ENCODE assay signal across 30 cellular contexts in genomic region chr1:204980870-204981405, GRCh38.
"Had no signal": no experiment of that assay in that cellular context is flagged by ENCODE, and none has a peak within 500 bp of the region (broad histone marks: within the 10 kb centered on the region; RNA-seq: fewer than 3 reads in every experiment).

No MANE protein-coding gene starts in this region.

- FAIRE-seq: kidney, urothelium cell line had no signal

- H3K4me1 Mint-ChIP-seq: brain, immature natural killer cell, mesothelial cell of epicardium had no signal

- H3K9me3 Mint-ChIP-seq: activated T-cell treated with anti-CD3 and anti-CD28 coated beads, Interleukin-2, amount 50 U/mL, for 72 hours; effector memory CD8-positive, alpha-beta T cell; immature natural killer cell; mesothelial cell of epicardium; naive thymus-derived CD8-positive, alpha-beta T cell had no signal

- ATAC-seq: activated CD4-positive, alpha-beta T cell treated with anti-CD3 and anti-CD28 coated beads for 36 hours; activated T-cell treated with anti-CD3 and anti-CD28 coated beads, Interleukin-2, amount 50 U/mL, for 72 hours; effector memory CD8-positive, alpha-beta T cell; left lobe of liver; naive thymus-derived CD8-positive, alpha-beta T cell; stimulated activated naive CD8-positive, alpha-beta T cell treated with anti-CD3 and anti-CD28 coated beads, Interleukin-15, Interleukin-2, amounts not matched to agents 100 U/mL and 50 U/mL, for 24 hours had no signal

- H3K9ac ChIP-seq: neural progenitor cell had no signal

- H3K36me3 Mint-ChIP-seq: activated naive CD8-positive, alpha-beta T cell; immature natural killer cell; mesothelial cell of epicardium; naive thymus-derived CD8-positive, alpha-beta T cell had no signal

- H3K4me3 Mint-ChIP-seq: activated CD4-positive, alpha-beta T cell treated with anti-CD3 and anti-CD28 coated beads for 36 hours; activated naive CD8-positive, alpha-beta T cell; activated T-cell treated with anti-CD3 and anti-CD28 coated beads, Interleukin-2, amount 50 U/mL, for 72 hours; brain; effector memory CD8-positive, alpha-beta T cell; immature natural killer cell; mesothelial cell of epicardium; naive thymus-derived CD8-positive, alpha-beta T cell; neural progenitor cell had no signal

- H3K36me3 ChIP-seq: cardiac muscle cell, neural progenitor cell, thoracic aorta had no signal

- H3K27ac ChIP-seq: cardiac muscle cell, neural progenitor cell, thoracic aorta had no signal

- DNase-seq: activated CD4-positive, alpha-beta T cell treated with anti-CD3 and anti-CD28 coated beads for 36 hours; activated CD4-positive, CD25-positive, alpha-beta regulatory T cell; activated naive CD4-positive, alpha-beta T cell; activated T-cell treated with anti-CD3 and anti-CD28 coated beads for 4 hours; activated T-cell treated with anti-CD3 and anti-CD28 coated beads, Interleukin-2, amount 50 U/mL, for 72 hours; anterior cingulate cortex; cortex of kidney; effector memory CD8-positive, alpha-beta T cell; erythroblast; foreskin fibroblast; heart left ventricle; hypothalamus; immature natural killer cell; kidney; mammary epithelial cell; naive thymus-derived CD8-positive, alpha-beta T cell; occipital lobe; right cardiac atrium; stimulated activated CD4-positive, alpha-beta T cell treated with anti-CD3 and anti-CD28 coated beads, Interleukin-4, amount 100 ng/mL, for 1 hour; stimulated activated naive CD8-positive, alpha-beta T cell treated with anti-CD3 and anti-CD28 coated beads, Interleukin-15, Interleukin-2, amounts not matched to agents 100 U/mL and 50 U/mL, for 24 hours; T-helper 1 cell; trophoblast cell had no signal

- H3K27me3 ChIP-seq: heart left ventricle had no signal

- H3K4me1 ChIP-seq: neural progenitor cell had no signal

- H3K27me3 Mint-ChIP-seq: brain had no signal

- H2AFZ ChIP-seq: neural progenitor cell had no signal

- H3K9me3 ChIP-seq: heart left ventricle, thoracic aorta had no signal

- H3K27ac Mint-ChIP-seq: activated CD4-positive, alpha-beta T cell treated with anti-CD3 and anti-CD28 coated beads for 36 hours; activated naive CD8-positive, alpha-beta T cell; activated T-cell treated with anti-CD3 and anti-CD28 coated beads, Interleukin-2, amount 50 U/mL, for 72 hours; effector memory CD8-positive, alpha-beta T cell; immature natural killer cell; mesothelial cell of epicardium; naive thymus-derived CD8-positive, alpha-beta T cell; neural progenitor cell had no signal

- H3K4me3 ChIP-seq: cardiac muscle cell, heart left ventricle, neural progenitor cell, thoracic aorta had no signal

- H3K4me2 ChIP-seq: neural progenitor cell had no signal
